In the genomic region with DNA sequence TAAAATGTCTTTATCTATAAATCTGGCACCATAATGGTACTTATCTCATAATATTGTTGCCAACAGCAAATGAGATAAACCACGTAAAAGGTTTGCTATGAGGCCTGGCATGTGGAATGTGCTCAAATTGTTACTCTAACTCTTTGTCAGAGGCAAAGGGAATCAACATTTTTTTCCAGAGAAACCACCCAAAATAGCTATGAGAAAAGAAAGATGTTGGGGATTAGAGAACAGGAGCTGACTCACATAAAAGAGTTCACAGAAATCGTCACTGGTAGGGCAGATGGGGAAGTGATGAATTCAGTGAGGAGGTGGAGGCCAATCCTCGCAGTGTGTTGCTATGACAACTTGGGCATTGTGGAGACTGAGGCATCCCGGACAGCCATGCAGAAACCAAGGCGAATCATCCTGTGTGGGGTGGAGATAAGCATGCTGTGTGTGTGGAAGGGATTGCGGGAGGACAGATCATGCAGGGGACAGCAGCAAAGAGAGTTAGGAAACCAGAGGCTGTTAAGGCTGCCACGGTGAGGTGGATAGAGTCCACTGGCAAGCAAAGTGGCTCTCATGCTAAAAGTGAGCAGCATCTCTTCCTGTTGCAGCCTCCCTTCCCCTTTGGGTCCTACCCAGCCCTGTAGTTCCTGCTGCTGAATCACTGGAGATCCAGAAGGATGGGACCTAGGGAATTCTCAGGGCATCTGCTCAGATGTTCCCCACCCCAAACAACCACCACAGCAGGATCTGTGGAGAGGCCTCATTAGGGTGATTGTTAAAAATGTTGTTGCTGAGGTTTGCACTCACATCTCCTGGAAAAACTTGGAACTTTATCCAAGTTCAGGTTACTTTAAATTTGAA, we compare ENCODE assay signal across 8 cellular contexts.
DNase-seq lines count a peak whose midpoint lies in the region; ATAC-seq lines count a peak whose summit lies in the region.

No MANE protein-coding gene starts in this region.

- no peaks in the 10 kb centered on the region for H3K36me3 ChIP-seq in H7 (replicated peaks; ENCODE audit: control insufficient read depth, insufficient read depth, low read length)

- H3K36me3 Mint-ChIP-seq in T-helper 1 cell treated with Interleukin-12 subunit alpha and Interleukin-12 subunit beta and Interleukin-4 antibody, amounts not matched to agents 30 μg/mL and 1 μg/mL, for 36 hours (ENCODE audit: low read depth) = peaks cover 5% of the 10 kb centered on the region
- H3K36me3 Mint-ChIP-seq in immature natural killer cell = no peaks in the 10 kb centered on the region

- peak overlapping the region; percentile 69 for H3K4me3 Mint-ChIP-seq in T-helper 1 cell treated with Interleukin-12 subunit alpha and Interleukin-12 subunit beta and Interleukin-4 antibody, amounts not matched to agents 30 μg/mL and 1 μg/mL, for 36 hours
- H3K4me3 Mint-ChIP-seq in immature natural killer cell = peak overlapping the region; percentile 52 to 83 (median 63)

- ATAC-seq in GM21786 (IDR thresholded peaks at IDR 0.05; ENCODE audit: unreplicated experiment) = no peak

- peaks cover 59% of the 10 kb centered on the region for H3K4me1 Mint-ChIP-seq in T-helper 1 cell treated with Interleukin-12 subunit alpha and Interleukin-12 subunit beta and Interleukin-4 antibody, amounts not matched to agents 30 μg/mL and 1 μg/mL, for 36 hours (ENCODE audit: low read depth)
- peaks cover 75 to 87% of the 10 kb centered on the region in 2 donors for H3K4me1 Mint-ChIP-seq in immature natural killer cell

- peaks cover 16% of the 10 kb centered on the region for H3K27me3 Mint-ChIP-seq in T-helper 1 cell treated with Interleukin-12 subunit alpha and Interleukin-12 subunit beta and Interleukin-4 antibody, amounts not matched to agents 30 μg/mL and 1 μg/mL, for 36 hours (ENCODE audit: low read depth)
- peaks cover 5 to 10% (median 5%) of the 10 kb centered on the region in 3 donors for H3K27me3 Mint-ChIP-seq in immature natural killer cell (ENCODE audit: low read depth in 3 of 3)

- H3K27me3 ChIP-seq in H7 (ENCODE audit: control insufficient read depth, insufficient read depth, low read length) = no peaks in the 10 kb centered on the region

- DNase-seq in EL (peak; percentile 96), immature natural killer cell (peak; percentile 48 to 58 (median 49)), epidermal melanocyte (ENCODE audit: insufficient read length, low spot score) (no peak), H7 (no peak)
- DNase-seq in stimulated activated CD4-positive, alpha-beta T cell treated with anti-CD3 and anti-CD28 coated beads, Interleukin-2, amount 100 ng/mL, for 24 hours = peak; percentile 73 to 78

- H3K27ac Mint-ChIP-seq in T-helper 1 cell treated with Interleukin-12 subunit alpha and Interleukin-12 subunit beta and Interleukin-4 antibody, amounts not matched to agents 30 μg/mL and 1 μg/mL, for 36 hours = peak overlapping the region; percentile 99
- peak overlapping the region; percentile 90 to 99 (median 96) for H3K27ac Mint-ChIP-seq in immature natural killer cell

- no peak overlapping the region for H3K4me3 ChIP-seq in H7 (ENCODE audit: insufficient read depth, low read depth, low read length)

- no peaks in the 10 kb centered on the region for H3K9me3 Mint-ChIP-seq in T-helper 1 cell treated with Interleukin-12 subunit alpha and Interleukin-12 subunit beta and Interleukin-4 antibody, amounts not matched to agents 30 μg/mL and 1 μg/mL, for 36 hours
- no peaks in the 10 kb centered on the region for H3K9me3 Mint-ChIP-seq in immature natural killer cell

- H3K27ac ChIP-seq in angular gyrus (ENCODE audit: low read depth, low read length) = peak overlapping the region; percentile 74

Comparison
In these comparisons a context has a peak if more than half of its experiments do, and no peak if none do; other contexts are left out.
1. DNase-seq: peak in EL (single experiment), immature natural killer cell (3 of 3) and stimulated activated CD4-positive, alpha-beta T cell treated with anti-CD3 and anti-CD28 coated beads, Interleukin-2, amount 100 ng/mL, for 24 hours (2 of 2); none in epidermal melanocyte (single experiment) and H7 (single experiment).